Comparison of ENCODE assay signal across 17 cellular contexts in genomic region chr4:17583944-17584343, GRCh38.
"Had no signal": no experiment of that assay in that cellular context is flagged by ENCODE, and none has a peak within 500 bp of the region (broad histone marks: within the 10 kb centered on the region; RNA-seq: fewer than 3 reads in every experiment).

No MANE protein-coding gene starts in this region.

- ATAC-seq: naive thymus-derived CD8-positive, alpha-beta T cell had no signal

- H3K9ac ChIP-seq: parathyroid adenoma had no signal

- H2AFZ ChIP-seq: parathyroid adenoma had no signal

- H3K27me3 ChIP-seq: cardiac muscle cell, neutrophil, tibial nerve, vagina had no signal

- H3K4me3 ChIP-seq: cardiac muscle cell, coronary artery, tibial nerve, vagina had no signal

- H3K9me3 Mint-ChIP-seq: activated CD4-positive, alpha-beta T cell treated with anti-CD3 and anti-CD28 coated beads, Interleukin-2, amount 10 ng/mL, durations not matched to agents 24 days and 14 days; naive thymus-derived CD8-positive, alpha-beta T cell had no signal

- H3K27ac Mint-ChIP-seq: activated CD4-positive, alpha-beta T cell treated with anti-CD3 and anti-CD28 coated beads, Interleukin-2, amount 10 ng/mL, durations not matched to agents 24 days and 14 days had no signal

- H3K4me3 Mint-ChIP-seq: activated CD4-positive, alpha-beta T cell treated with anti-CD3 and anti-CD28 coated beads, Interleukin-2, amount 10 ng/mL, durations not matched to agents 24 days and 14 days; naive thymus-derived CD8-positive, alpha-beta T cell had no signal

- H3K4me1 ChIP-seq: vagina had no signal

- DNase-seq: activated CD4-positive, alpha-beta T cell treated with anti-CD3 and anti-CD28 coated beads, Interleukin-2, amount 10 ng/mL, durations not matched to agents 24 days and 14 days; activated CD4-positive, CD25-positive, alpha-beta regulatory T cell; activated CD8-positive, alpha-beta memory T cell treated with anti-CD3 and anti-CD28 coated beads for 24 hours; activated naive CD4-positive, alpha-beta T cell treated with Interleukin-2 at 50 U/mL for 16 hours; effector CD8-positive, alpha-beta T cell; foreskin fibroblast; hippocampal formation; mesenchymal stem cell; naive thymus-derived CD8-positive, alpha-beta T cell; stimulated activated CD4-positive, alpha-beta T cell treated with anti-CD3 and anti-CD28 coated beads, Interleukin-2, amount 100 ng/mL, for 24 hours; T-helper 2 cell had no signal

- H3K27me3 Mint-ChIP-seq: activated CD4-positive, alpha-beta T cell treated with anti-CD3 and anti-CD28 coated beads, Interleukin-2, amount 10 ng/mL, durations not matched to agents 24 days and 14 days; naive thymus-derived CD8-positive, alpha-beta T cell had no signal

- H3K27ac ChIP-seq: cardiac muscle cell, coronary artery, neutrophil, parathyroid adenoma, tibial nerve, vagina had no signal

- H3K79me2 ChIP-seq: parathyroid adenoma had no signal

- H3K9me3 ChIP-seq: neutrophil, tibial nerve, vagina had no signal
